ENCODE assay signal across 1 cellular context in genomic region chr11:36431429-36432092, GRCh38.
TF ChIP-seq lines count a peak whose summit lies in the region.

No MANE protein-coding gene starts in this region.

TF ChIP-seq in K562, 482 proteins besides CTCF, POLR2A, EP300 and RAD21 (continued from another document and continues in another):
- no peak for TF ChIP-seq RREB1 (CRISPR knock-in tag; IDR thresholded peaks at IDR 0.05)
- TF ChIP-seq SRSF7 (optimal IDR thresholded peaks at IDR 0.05; ENCODE audit: low read depth, low read length), result no peak
- TF ChIP-seq, protein P1, sequence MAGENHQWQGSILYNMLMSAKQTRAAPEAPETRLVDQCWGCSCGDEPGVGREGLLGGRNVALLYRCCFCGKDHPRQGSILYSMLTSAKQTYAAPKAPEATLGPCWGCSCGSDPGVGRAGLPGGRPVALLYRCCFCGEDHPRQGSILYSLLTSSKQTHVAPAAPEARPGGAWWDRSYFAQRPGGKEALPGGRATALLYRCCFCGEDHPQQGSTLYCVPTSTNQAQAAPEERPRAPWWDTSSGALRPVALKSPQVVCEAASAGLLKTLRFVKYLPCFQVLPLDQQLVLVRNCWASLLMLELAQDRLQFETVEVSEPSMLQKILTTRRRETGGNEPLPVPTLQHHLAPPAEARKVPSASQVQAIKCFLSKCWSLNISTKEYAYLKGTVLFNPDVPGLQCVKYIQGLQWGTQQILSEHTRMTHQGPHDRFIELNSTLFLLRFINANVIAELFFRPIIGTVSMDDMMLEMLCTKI (IDR thresholded peaks at IDR 0.05; ENCODE audit: partially characterized antibody), result no peak
- TF ChIP-seq TRIM24 (IDR thresholded peaks at IDR 0.05), result no peak
- TF ChIP-seq NFE2 (IDR thresholded peaks at IDR 0.05; ENCODE audit: low read depth), result 0 out of 2 replicates have a peak, but pooled peaks have one; percentile 19
- TF ChIP-seq ASH1L (IDR thresholded peaks at IDR 0.05; ENCODE audit: borderline replicate concordance, low read depth, partially characterized antibody), result no peak
- no peak for TF ChIP-seq EP400 (IDR thresholded peaks at IDR 0.05)
- no peak for TF ChIP-seq PYGO2 (tag; IDR thresholded peaks at IDR 0.05)
- no peak for TF ChIP-seq NR1H2 (CRISPR knock-in tag; IDR thresholded peaks at IDR 0.05)
- no peak for TF ChIP-seq TAF15 (IDR thresholded peaks at IDR 0.05; ENCODE audit: low read depth, low read length)
- no peak for TF ChIP-seq ZNF224 (CRISPR knock-in tag; IDR thresholded peaks at IDR 0.05)
- TF ChIP-seq TCFL5 (CRISPR knock-in tag; conservative IDR thresholded peaks at IDR 0.05), result no peak
- peak; percentile 83 for TF ChIP-seq LEF1 (IDR thresholded peaks at IDR 0.05)
- peak; percentile 93; the same call in 1 of the 2 replicates for TF ChIP-seq TCF7 (IDR thresholded peaks at IDR 0.05; ENCODE audit: borderline replicate concordance)
- no peak for TF ChIP-seq BRD4 (IDR thresholded peaks at IDR 0.05)
- peak; percentile 23; the same call in 1 of the 2 replicates for TF ChIP-seq ARID1B (IDR thresholded peaks at IDR 0.05)
- TF ChIP-seq ZNF77 (CRISPR knock-in tag; IDR thresholded peaks at IDR 0.05), result no peak
- TF ChIP-seq ZNF282 (CRISPR knock-in tag; IDR thresholded peaks at IDR 0.05), result no peak
- TF ChIP-seq, protein P2, sequence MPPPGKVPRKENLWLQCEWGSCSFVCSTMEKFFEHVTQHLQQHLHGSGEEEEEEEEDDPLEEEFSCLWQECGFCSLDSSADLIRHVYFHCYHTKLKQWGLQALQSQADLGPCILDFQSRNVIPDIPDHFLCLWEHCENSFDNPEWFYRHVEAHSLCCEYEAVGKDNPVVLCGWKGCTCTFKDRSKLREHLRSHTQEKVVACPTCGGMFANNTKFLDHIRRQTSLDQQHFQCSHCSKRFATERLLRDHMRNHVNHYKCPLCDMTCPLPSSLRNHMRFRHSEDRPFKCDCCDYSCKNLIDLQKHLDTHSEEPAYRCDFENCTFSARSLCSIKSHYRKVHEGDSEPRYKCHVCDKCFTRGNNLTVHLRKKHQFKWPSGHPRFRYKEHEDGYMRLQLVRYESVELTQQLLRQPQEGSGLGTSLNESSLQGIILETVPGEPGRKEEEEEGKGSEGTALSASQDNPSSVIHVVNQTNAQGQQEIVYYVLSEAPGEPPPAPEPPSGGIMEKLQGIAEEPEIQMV (tag; conservative IDR thresholded peaks at IDR 0.05; ENCODE audit: low read depth), result no peak
- TF ChIP-seq ZNF212 (CRISPR knock-in tag; IDR thresholded peaks at IDR 0.05), result no peak
- TF ChIP-seq TCF7L2 (IDR thresholded peaks at IDR 0.05; ENCODE audit: low read depth, low read length), result 0 out of 2 replicates have a peak, but pooled peaks have one; percentile 56
- TF ChIP-seq CBFA2T3 (IDR thresholded peaks at IDR 0.05), result no peak; the same call in none of the 2 replicates
- TF ChIP-seq, protein P3, sequence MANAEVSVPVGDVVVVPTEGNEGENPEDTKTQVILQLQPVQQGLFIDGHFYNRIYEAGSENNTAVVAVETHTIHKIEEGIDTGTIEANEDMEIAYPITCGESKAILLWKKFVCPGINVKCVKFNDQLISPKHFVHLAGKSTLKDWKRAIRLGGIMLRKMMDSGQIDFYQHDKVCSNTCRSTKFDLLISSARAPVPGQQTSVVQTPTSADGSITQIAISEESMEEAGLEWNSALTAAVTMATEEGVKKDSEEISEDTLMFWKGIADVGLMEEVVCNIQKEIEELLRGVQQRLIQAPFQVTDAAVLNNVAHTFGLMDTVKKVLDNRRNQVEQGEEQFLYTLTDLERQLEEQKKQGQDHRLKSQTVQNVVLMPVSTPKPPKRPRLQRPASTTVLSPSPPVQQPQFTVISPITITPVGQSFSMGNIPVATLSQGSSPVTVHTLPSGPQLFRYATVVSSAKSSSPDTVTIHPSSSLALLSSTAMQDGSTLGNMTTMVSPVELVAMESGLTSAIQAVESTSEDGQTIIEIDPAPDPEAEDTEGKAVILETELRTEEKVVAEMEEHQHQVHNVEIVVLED (CRISPR knock-in tag; IDR thresholded peaks at IDR 0.05), result no peak
- TF ChIP-seq MAFG (tag; conservative IDR thresholded peaks at IDR 0.05), result 0 out of 2 replicates have a peak, but pooled peaks have one; percentile 6
- TF ChIP-seq KAT2B (IDR thresholded peaks at IDR 0.05; ENCODE audit: low read depth, low read length), result no peak
- TF ChIP-seq, protein P4, sequence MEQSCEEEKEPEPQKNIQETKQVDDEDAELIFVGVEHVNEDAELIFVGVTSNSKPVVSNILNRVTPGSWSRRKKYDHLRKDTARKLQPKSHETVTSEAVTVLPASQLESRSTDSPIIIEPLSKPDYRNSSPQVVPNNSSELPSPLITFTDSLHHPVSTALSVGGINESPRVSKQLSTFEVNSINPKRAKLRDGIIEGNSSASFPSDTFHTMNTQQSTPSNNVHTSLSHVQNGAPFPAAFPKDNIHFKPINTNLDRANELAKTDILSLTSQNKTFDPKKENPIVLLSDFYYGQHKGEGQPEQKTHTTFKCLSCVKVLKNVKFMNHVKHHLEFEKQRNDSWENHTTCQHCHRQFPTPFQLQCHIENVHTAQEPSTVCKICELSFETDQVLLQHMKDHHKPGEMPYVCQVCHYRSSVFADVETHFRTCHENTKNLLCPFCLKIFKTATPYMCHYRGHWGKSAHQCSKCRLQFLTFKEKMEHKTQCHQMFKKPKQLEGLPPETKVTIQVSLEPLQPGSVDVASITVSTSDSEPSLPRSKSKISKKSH (CRISPR knock-in tag; IDR thresholded peaks at IDR 0.05), result no peak
- TF ChIP-seq NR4A1 (CRISPR knock-in tag; IDR thresholded peaks at IDR 0.05), result no peak
- no peak for TF ChIP-seq NR4A1 (tag; IDR thresholded peaks at IDR 0.05)
- TF ChIP-seq BCL6 (CRISPR knock-in tag; IDR thresholded peaks at IDR 0.05), result no peak
- TF ChIP-seq ZNF740 (CRISPR knock-in tag; IDR thresholded peaks at IDR 0.05), result no peak
- no peak for TF ChIP-seq ZNF740 (tag; IDR thresholded peaks at IDR 0.05)
- TF ChIP-seq, protein P5, sequence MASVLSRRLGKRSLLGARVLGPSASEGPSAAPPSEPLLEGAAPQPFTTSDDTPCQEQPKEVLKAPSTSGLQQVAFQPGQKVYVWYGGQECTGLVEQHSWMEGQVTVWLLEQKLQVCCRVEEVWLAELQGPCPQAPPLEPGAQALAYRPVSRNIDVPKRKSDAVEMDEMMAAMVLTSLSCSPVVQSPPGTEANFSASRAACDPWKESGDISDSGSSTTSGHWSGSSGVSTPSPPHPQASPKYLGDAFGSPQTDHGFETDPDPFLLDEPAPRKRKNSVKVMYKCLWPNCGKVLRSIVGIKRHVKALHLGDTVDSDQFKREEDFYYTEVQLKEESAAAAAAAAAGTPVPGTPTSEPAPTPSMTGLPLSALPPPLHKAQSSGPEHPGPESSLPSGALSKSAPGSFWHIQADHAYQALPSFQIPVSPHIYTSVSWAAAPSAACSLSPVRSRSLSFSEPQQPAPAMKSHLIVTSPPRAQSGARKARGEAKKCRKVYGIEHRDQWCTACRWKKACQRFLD (CRISPR knock-in tag; IDR thresholded peaks at IDR 0.05), result 0 out of 2 replicates have a peak, but pooled peaks have one; percentile 59
- no peak for TF ChIP-seq PML (IDR thresholded peaks at IDR 0.05; ENCODE audit: low read length)
- TF ChIP-seq ZNF561 (CRISPR knock-in tag; conservative IDR thresholded peaks at IDR 0.05), result no peak
- no peak for TF ChIP-seq CREB1 (IDR thresholded peaks at IDR 0.05)
- TF ChIP-seq CREB1 (CRISPR knock-in tag; IDR thresholded peaks at IDR 0.05), result no peak
- TF ChIP-seq KAT7 (CRISPR knock-in tag; IDR thresholded peaks at IDR 0.05; ENCODE audit: borderline replicate concordance), result no peak
- TF ChIP-seq ZKSCAN8 (CRISPR knock-in tag; IDR thresholded peaks at IDR 0.05), result no peak
- TF ChIP-seq, protein P6, sequence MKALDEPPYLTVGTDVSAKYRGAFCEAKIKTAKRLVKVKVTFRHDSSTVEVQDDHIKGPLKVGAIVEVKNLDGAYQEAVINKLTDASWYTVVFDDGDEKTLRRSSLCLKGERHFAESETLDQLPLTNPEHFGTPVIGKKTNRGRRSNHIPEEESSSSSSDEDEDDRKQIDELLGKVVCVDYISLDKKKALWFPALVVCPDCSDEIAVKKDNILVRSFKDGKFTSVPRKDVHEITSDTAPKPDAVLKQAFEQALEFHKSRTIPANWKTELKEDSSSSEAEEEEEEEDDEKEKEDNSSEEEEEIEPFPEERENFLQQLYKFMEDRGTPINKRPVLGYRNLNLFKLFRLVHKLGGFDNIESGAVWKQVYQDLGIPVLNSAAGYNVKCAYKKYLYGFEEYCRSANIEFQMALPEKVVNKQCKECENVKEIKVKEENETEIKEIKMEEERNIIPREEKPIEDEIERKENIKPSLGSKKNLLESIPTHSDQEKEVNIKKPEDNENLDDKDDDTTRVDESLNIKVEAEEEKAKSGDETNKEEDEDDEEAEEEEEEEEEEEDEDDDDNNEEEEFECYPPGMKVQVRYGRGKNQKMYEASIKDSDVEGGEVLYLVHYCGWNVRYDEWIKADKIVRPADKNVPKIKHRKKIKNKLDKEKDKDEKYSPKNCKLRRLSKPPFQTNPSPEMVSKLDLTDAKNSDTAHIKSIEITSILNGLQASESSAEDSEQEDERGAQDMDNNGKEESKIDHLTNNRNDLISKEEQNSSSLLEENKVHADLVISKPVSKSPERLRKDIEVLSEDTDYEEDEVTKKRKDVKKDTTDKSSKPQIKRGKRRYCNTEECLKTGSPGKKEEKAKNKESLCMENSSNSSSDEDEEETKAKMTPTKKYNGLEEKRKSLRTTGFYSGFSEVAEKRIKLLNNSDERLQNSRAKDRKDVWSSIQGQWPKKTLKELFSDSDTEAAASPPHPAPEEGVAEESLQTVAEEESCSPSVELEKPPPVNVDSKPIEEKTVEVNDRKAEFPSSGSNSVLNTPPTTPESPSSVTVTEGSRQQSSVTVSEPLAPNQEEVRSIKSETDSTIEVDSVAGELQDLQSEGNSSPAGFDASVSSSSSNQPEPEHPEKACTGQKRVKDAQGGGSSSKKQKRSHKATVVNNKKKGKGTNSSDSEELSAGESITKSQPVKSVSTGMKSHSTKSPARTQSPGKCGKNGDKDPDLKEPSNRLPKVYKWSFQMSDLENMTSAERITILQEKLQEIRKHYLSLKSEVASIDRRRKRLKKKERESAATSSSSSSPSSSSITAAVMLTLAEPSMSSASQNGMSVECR (CRISPR knock-in tag; IDR thresholded peaks at IDR 0.05), result no peak
- peak in 1 of 2 experiments; percentile 75; a peak in 2 of 4 replicates for TF ChIP-seq RCOR1 (IDR thresholded peaks at IDR 0.05; ENCODE audit: borderline replicate concordance in 1 of 2, low read depth in 2 of 2, low read length in 2 of 2)
- TF ChIP-seq RBBP5 (IDR thresholded peaks at IDR 0.05; ENCODE audit: borderline replicate concordance, insufficient read depth, low read length, poor library complexity, severe bottlenecking), result no peak
- no peak for TF ChIP-seq ZNF583 (CRISPR knock-in tag; IDR thresholded peaks at IDR 0.05)
- TF ChIP-seq, protein P7, sequence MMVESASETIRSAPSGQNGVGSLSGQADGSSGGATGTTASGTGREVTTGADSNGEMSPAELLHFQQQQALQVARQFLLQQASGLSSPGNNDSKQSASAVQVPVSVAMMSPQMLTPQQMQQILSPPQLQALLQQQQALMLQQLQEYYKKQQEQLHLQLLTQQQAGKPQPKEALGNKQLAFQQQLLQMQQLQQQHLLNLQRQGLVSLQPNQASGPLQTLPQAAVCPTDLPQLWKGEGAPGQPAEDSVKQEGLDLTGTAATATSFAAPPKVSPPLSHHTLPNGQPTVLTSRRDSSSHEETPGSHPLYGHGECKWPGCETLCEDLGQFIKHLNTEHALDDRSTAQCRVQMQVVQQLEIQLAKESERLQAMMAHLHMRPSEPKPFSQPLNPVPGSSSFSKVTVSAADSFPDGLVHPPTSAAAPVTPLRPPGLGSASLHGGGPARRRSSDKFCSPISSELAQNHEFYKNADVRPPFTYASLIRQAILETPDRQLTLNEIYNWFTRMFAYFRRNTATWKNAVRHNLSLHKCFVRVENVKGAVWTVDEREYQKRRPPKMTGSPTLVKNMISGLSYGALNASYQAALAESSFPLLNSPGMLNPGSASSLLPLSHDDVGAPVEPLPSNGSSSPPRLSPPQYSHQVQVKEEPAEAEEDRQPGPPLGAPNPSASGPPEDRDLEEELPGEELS (CRISPR knock-in tag; IDR thresholded peaks at IDR 0.05; ENCODE audit: borderline replicate concordance), result no peak
- TF ChIP-seq SMAD4 (CRISPR knock-in tag; conservative IDR thresholded peaks at IDR 0.05), result peak; percentile 82
- TF ChIP-seq SMARCA5 (IDR thresholded peaks at IDR 0.05), result no peak
- TF ChIP-seq ZNF780A (CRISPR knock-in tag; IDR thresholded peaks at IDR 0.05), result no peak
- TF ChIP-seq ZKSCAN1 (IDR thresholded peaks at IDR 0.05; ENCODE audit: low read depth, low read length), result no peak
